Comparison of ENCODE assay signal across 2 cellular contexts in the genomic region with DNA sequence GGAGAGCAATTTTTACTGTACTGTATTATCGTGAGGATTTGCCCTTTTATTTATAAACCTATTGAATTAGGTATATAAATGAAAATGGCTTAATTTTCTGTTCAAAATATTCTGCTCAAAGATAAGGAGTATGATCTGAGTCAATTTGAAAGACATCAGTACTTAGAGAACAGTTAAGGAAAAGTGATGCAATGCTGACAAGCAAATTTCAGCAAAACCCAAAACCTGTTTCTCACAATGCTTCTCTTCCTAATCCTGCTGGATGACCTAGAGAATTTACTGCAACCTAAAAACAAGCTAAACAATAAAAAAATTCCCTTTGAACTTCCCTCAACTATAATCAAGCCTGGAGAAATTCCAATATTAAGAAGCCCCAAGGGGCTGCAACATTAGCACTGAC.
A peak's percentile ranks its signal among the peaks of the same experiment; 100 is the strongest.
TF ChIP-seq lines count a peak whose summit lies in the region.

No MANE protein-coding gene starts in this region.

TF ChIP-seq in HEK293, 187 proteins besides CTCF, POLR2A, EP300 and RAD21 (continued from another document):
- TF ChIP-seq, protein P1, sequence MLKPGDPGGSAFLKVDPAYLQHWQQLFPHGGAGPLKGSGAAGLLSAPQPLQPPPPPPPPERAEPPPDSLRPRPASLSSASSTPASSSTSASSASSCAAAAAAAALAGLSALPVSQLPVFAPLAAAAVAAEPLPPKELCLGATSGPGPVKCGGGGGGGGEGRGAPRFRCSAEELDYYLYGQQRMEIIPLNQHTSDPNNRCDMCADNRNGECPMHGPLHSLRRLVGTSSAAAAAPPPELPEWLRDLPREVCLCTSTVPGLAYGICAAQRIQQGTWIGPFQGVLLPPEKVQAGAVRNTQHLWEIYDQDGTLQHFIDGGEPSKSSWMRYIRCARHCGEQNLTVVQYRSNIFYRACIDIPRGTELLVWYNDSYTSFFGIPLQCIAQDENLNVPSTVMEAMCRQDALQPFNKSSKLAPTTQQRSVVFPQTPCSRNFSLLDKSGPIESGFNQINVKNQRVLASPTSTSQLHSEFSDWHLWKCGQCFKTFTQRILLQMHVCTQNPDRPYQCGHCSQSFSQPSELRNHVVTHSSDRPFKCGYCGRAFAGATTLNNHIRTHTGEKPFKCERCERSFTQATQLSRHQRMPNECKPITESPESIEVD (tag by site-specific recombination; IDR thresholded peaks at IDR 0.05) = peak; percentile 60; the same call in 1 of the 2 replicates

TF ChIP-seq in K562, 482 proteins besides CTCF, POLR2A, EP300 and RAD21 (continued from another document):
- TF ChIP-seq, protein P2, sequence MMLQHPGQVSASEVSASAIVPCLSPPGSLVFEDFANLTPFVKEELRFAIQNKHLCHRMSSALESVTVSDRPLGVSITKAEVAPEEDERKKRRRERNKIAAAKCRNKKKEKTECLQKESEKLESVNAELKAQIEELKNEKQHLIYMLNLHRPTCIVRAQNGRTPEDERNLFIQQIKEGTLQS (IDR thresholded peaks at IDR 0.05) = peak; percentile 82
- TF ChIP-seq, protein P2 (CRISPR knock-in tag; conservative IDR thresholded peaks at IDR 0.05) = no peak
- no peak for TF ChIP-seq ZNF197 (CRISPR knock-in tag; IDR thresholded peaks at IDR 0.05; ENCODE audit: low read depth)
- no peak for TF ChIP-seq HMG20A (CRISPR knock-in tag; conservative IDR thresholded peaks at IDR 0.05)
- TF ChIP-seq SMARCA5 (IDR thresholded peaks at IDR 0.05) = no peak
- TF ChIP-seq ZNF316 (IDR thresholded peaks at IDR 0.05) = peak; percentile 48; the same call in 1 of the 2 replicates
- TF ChIP-seq CEBPG (CRISPR knock-in tag; IDR thresholded peaks at IDR 0.05) = no peak
- peak; percentile 89 to 93 for TF ChIP-seq CEBPG (tag; conservative IDR thresholded peaks at IDR 0.05 in 1 of 2, IDR thresholded peaks at IDR 0.05 in 1 of 2)
- TF ChIP-seq JUND (IDR thresholded peaks at IDR 0.05; ENCODE audit: borderline replicate concordance, low read depth, low read length) = 0 out of 2 replicates have a peak, but pooled peaks have one; percentile 34
- TF ChIP-seq JUND (tag; IDR thresholded peaks at IDR 0.05; ENCODE audit: borderline replicate concordance, low read depth, low read length) = no peak
- no peak for TF ChIP-seq ZNF764 (CRISPR knock-in tag; IDR thresholded peaks at IDR 0.05; ENCODE audit: low read depth)
- no peak for TF ChIP-seq ZC3H11A (IDR thresholded peaks at IDR 0.05; ENCODE audit: low read depth, low read length)
- TF ChIP-seq, protein P3, sequence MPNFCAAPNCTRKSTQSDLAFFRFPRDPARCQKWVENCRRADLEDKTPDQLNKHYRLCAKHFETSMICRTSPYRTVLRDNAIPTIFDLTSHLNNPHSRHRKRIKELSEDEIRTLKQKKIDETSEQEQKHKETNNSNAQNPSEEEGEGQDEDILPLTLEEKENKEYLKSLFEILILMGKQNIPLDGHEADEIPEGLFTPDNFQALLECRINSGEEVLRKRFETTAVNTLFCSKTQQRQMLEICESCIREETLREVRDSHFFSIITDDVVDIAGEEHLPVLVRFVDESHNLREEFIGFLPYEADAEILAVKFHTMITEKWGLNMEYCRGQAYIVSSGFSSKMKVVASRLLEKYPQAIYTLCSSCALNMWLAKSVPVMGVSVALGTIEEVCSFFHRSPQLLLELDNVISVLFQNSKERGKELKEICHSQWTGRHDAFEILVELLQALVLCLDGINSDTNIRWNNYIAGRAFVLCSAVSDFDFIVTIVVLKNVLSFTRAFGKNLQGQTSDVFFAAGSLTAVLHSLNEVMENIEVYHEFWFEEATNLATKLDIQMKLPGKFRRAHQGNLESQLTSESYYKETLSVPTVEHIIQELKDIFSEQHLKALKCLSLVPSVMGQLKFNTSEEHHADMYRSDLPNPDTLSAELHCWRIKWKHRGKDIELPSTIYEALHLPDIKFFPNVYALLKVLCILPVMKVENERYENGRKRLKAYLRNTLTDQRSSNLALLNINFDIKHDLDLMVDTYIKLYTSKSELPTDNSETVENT (CRISPR knock-in tag; IDR thresholded peaks at IDR 0.05) = no peak
- peak; percentile 57; the same call in 1 of the 2 replicates for TF ChIP-seq C11orf30 (IDR thresholded peaks at IDR 0.05; ENCODE audit: low read depth)
- no peak for TF ChIP-seq BRD4 (IDR thresholded peaks at IDR 0.05)
- no peak for TF ChIP-seq PYGO2 (tag; IDR thresholded peaks at IDR 0.05)
- no peak for TF ChIP-seq ZC3H4 (CRISPR knock-in tag; IDR thresholded peaks at IDR 0.05; ENCODE audit: borderline replicate concordance)
- TF ChIP-seq, protein P4, sequence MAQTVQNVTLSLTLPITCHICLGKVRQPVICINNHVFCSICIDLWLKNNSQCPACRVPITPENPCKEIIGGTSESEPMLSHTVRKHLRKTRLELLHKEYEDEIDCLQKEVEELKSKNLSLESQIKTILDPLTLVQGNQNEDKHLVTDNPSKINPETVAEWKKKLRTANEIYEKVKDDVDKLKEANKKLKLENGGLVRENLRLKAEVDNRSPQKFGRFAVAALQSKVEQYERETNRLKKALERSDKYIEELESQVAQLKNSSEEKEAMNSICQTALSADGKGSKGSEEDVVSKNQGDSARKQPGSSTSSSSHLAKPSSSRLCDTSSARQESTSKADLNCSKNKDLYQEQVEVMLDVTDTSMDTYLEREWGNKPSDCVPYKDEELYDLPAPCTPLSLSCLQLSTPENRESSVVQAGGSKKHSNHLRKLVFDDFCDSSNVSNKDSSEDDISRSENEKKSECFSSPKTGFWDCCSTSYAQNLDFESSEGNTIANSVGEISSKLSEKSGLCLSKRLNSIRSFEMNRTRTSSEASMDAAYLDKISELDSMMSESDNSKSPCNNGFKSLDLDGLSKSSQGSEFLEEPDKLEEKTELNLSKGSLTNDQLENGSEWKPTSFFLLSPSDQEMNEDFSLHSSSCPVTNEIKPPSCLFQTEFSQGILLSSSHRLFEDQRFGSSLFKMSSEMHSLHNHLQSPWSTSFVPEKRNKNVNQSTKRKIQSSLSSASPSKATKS (CRISPR knock-in tag; IDR thresholded peaks at IDR 0.05) = no peak
- TF ChIP-seq NONO (IDR thresholded peaks at IDR 0.05; ENCODE audit: low read depth in 2 of 2, low read length in 1 of 2) = no peak
- TF ChIP-seq ZBTB7A (IDR thresholded peaks at IDR 0.05; ENCODE audit: borderline replicate concordance, control insufficient read depth, low read depth, low read length) = no peak
- no peak for TF ChIP-seq CSDE1 (IDR thresholded peaks at IDR 0.05)
- TF ChIP-seq ZBED1 (IDR thresholded peaks at IDR 0.05) = no peak
- no peak for TF ChIP-seq BCL6 (CRISPR knock-in tag; IDR thresholded peaks at IDR 0.05)
- peak; percentile 21; the same call in 1 of the 2 replicates for TF ChIP-seq MAFG (tag; conservative IDR thresholded peaks at IDR 0.05)
- TF ChIP-seq, protein P5, sequence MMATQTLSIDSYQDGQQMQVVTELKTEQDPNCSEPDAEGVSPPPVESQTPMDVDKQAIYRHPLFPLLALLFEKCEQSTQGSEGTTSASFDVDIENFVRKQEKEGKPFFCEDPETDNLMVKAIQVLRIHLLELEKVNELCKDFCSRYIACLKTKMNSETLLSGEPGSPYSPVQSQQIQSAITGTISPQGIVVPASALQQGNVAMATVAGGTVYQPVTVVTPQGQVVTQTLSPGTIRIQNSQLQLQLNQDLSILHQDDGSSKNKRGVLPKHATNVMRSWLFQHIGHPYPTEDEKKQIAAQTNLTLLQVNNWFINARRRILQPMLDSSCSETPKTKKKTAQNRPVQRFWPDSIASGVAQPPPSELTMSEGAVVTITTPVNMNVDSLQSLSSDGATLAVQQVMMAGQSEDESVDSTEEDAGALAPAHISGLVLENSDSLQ (IDR thresholded peaks at IDR 0.05) = peak; percentile 19; the same call in 1 of the 2 replicates
- TF ChIP-seq, protein P6, sequence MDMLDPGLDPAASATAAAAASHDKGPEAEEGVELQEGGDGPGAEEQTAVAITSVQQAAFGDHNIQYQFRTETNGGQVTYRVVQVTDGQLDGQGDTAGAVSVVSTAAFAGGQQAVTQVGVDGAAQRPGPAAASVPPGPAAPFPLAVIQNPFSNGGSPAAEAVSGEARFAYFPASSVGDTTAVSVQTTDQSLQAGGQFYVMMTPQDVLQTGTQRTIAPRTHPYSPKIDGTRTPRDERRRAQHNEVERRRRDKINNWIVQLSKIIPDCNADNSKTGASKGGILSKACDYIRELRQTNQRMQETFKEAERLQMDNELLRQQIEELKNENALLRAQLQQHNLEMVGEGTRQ (CRISPR knock-in tag; IDR thresholded peaks at IDR 0.05) = no peak
- TF ChIP-seq ELF2 (CRISPR knock-in tag; IDR thresholded peaks at IDR 0.05) = no peak
- no peak for TF ChIP-seq ELF1 (tag; IDR thresholded peaks at IDR 0.05)
- no peak for TF ChIP-seq ZNF644 (tag; IDR thresholded peaks at IDR 0.05; ENCODE audit: low read depth)
- TF ChIP-seq CHCHD3 (CRISPR knock-in tag; IDR thresholded peaks at IDR 0.05) = no peak
- no peak for TF ChIP-seq ZNF143 (CRISPR knock-in tag; IDR thresholded peaks at IDR 0.05)
- no peak for TF ChIP-seq SP1 (CRISPR knock-in tag; IDR thresholded peaks at IDR 0.05)
- TF ChIP-seq, protein P7, sequence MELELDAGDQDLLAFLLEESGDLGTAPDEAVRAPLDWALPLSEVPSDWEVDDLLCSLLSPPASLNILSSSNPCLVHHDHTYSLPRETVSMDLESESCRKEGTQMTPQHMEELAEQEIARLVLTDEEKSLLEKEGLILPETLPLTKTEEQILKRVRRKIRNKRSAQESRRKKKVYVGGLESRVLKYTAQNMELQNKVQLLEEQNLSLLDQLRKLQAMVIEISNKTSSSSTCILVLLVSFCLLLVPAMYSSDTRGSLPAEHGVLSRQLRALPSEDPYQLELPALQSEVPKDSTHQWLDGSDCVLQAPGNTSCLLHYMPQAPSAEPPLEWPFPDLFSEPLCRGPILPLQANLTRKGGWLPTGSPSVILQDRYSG (tag; conservative IDR thresholded peaks at IDR 0.05; ENCODE audit: low read depth) = no peak
- no peak for TF ChIP-seq FOXJ3 (CRISPR knock-in tag; IDR thresholded peaks at IDR 0.05)
- TF ChIP-seq, protein P8, sequence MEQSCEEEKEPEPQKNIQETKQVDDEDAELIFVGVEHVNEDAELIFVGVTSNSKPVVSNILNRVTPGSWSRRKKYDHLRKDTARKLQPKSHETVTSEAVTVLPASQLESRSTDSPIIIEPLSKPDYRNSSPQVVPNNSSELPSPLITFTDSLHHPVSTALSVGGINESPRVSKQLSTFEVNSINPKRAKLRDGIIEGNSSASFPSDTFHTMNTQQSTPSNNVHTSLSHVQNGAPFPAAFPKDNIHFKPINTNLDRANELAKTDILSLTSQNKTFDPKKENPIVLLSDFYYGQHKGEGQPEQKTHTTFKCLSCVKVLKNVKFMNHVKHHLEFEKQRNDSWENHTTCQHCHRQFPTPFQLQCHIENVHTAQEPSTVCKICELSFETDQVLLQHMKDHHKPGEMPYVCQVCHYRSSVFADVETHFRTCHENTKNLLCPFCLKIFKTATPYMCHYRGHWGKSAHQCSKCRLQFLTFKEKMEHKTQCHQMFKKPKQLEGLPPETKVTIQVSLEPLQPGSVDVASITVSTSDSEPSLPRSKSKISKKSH (CRISPR knock-in tag; IDR thresholded peaks at IDR 0.05) = no peak
- peak; percentile 50; the same call in 1 of the 2 replicates for TF ChIP-seq CEBPB (tag; IDR thresholded peaks at IDR 0.05)
